ENCODE assay signal across 1 cellular context in genomic region chr10:47406870-47407648, GRCh38.
A peak's percentile ranks its signal among the peaks of the same experiment; 100 is the strongest.
TF ChIP-seq lines count a peak whose summit lies in the region.

No MANE protein-coding gene starts in this region.

TF ChIP-seq in K562, 482 proteins besides CTCF, POLR2A, EP300 and RAD21 (continued from another document and continues in another):
- TF ChIP-seq, protein P1, sequence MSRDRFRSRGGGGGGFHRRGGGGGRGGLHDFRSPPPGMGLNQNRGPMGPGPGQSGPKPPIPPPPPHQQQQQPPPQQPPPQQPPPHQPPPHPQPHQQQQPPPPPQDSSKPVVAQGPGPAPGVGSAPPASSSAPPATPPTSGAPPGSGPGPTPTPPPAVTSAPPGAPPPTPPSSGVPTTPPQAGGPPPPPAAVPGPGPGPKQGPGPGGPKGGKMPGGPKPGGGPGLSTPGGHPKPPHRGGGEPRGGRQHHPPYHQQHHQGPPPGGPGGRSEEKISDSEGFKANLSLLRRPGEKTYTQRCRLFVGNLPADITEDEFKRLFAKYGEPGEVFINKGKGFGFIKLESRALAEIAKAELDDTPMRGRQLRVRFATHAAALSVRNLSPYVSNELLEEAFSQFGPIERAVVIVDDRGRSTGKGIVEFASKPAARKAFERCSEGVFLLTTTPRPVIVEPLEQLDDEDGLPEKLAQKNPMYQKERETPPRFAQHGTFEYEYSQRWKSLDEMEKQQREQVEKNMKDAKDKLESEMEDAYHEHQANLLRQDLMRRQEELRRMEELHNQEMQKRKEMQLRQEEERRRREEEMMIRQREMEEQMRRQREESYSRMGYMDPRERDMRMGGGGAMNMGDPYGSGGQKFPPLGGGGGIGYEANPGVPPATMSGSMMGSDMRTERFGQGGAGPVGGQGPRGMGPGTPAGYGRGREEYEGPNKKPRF (IDR thresholded peaks at IDR 0.05; ENCODE audit: low read depth, low read length) = no peak
- TF ChIP-seq MNT (conservative IDR thresholded peaks at IDR 0.05) = peak in 1 of 2 experiments; percentile 28; a peak in 2 of 4 replicates
- TF ChIP-seq HDAC6 (IDR thresholded peaks at IDR 0.05; ENCODE audit: low read depth, low read length) = no peak
- TF ChIP-seq CXXC5 (CRISPR knock-in tag; IDR thresholded peaks at IDR 0.05) = 0 out of 2 replicates have a peak, but pooled peaks have one; percentile 13
- TF ChIP-seq CTBP1 (IDR thresholded peaks at IDR 0.05; ENCODE audit: borderline replicate concordance) = peak; percentile 87
- TF ChIP-seq LEF1 (IDR thresholded peaks at IDR 0.05) = peak; percentile 46; the same call in 1 of the 2 replicates
- TF ChIP-seq FOSL1 (tag; conservative IDR thresholded peaks at IDR 0.05) = peak; percentile 97
- peak in 1 of 2 experiments; percentile 81; a peak in 2 of 4 replicates for TF ChIP-seq RCOR1 (IDR thresholded peaks at IDR 0.05; ENCODE audit: borderline replicate concordance in 1 of 2, low read depth in 2 of 2, low read length in 2 of 2)
- no peak for TF ChIP-seq SMC3 (conservative IDR thresholded peaks at IDR 0.05; ENCODE audit: insufficient read depth, low read depth, low read length)
- no peak for TF ChIP-seq CBX5 (IDR thresholded peaks at IDR 0.05; ENCODE audit: borderline replicate concordance, low read depth)
- TF ChIP-seq ZC3H11A (IDR thresholded peaks at IDR 0.05; ENCODE audit: low read depth, low read length) = no peak
- no peak for TF ChIP-seq FOXJ3 (CRISPR knock-in tag; IDR thresholded peaks at IDR 0.05)
- no peak for TF ChIP-seq HSF4 (CRISPR knock-in tag; IDR thresholded peaks at IDR 0.05; ENCODE audit: borderline replicate concordance)
- TF ChIP-seq MED1 (CRISPR knock-in tag; IDR thresholded peaks at IDR 0.05; ENCODE audit: borderline replicate concordance) = no peak
- TF ChIP-seq GATA2 (CRISPR knock-in tag; IDR thresholded peaks at IDR 0.05) = peak; percentile 82
- 0 out of 2 replicates have a peak, but pooled peaks have one; percentile 45 for TF ChIP-seq ZNF197 (CRISPR knock-in tag; IDR thresholded peaks at IDR 0.05; ENCODE audit: low read depth)
- TF ChIP-seq SOX6 (IDR thresholded peaks at IDR 0.05) = peak; percentile 54
- TF ChIP-seq DPF2 (IDR thresholded peaks at IDR 0.05) = peak; percentile 90
- TF ChIP-seq ARID1B (IDR thresholded peaks at IDR 0.05) = peak; percentile 77
- TF ChIP-seq FOS (IDR thresholded peaks at IDR 0.05; ENCODE audit: extremely low read depth, insufficient read length) = peak; percentile 57
- TF ChIP-seq DMBX1 (CRISPR knock-in tag; IDR thresholded peaks at IDR 0.05; ENCODE audit: borderline replicate concordance) = no peak
- TF ChIP-seq TFAP4 (CRISPR knock-in tag; IDR thresholded peaks at IDR 0.05; ENCODE audit: borderline replicate concordance) = peak; percentile 83
- TF ChIP-seq MAFK (IDR thresholded peaks at IDR 0.05; ENCODE audit: low read length) = peak; percentile 79
- no peak for TF ChIP-seq ETS2 (tag; IDR thresholded peaks at IDR 0.05; ENCODE audit: borderline replicate concordance, poor library complexity, severe bottlenecking)
- TF ChIP-seq ZNF282 (CRISPR knock-in tag; IDR thresholded peaks at IDR 0.05) = no peak
- TF ChIP-seq MLX (CRISPR knock-in tag; conservative IDR thresholded peaks at IDR 0.05) = no peak
- TF ChIP-seq GTF2A2 (tag; IDR thresholded peaks at IDR 0.05) = no peak
- no peak for TF ChIP-seq KDM1A (IDR thresholded peaks at IDR 0.05)
- TF ChIP-seq NR2C2 (CRISPR knock-in tag; IDR thresholded peaks at IDR 0.05) = no peak
- peak; percentile 42; the same call in 1 of the 2 replicates for TF ChIP-seq NR2C2 (tag; IDR thresholded peaks at IDR 0.05)
- TF ChIP-seq HIVEP1 (CRISPR knock-in tag; IDR thresholded peaks at IDR 0.05) = no peak
- no peak for TF ChIP-seq ZNF75A (CRISPR knock-in tag; IDR thresholded peaks at IDR 0.05)
- TF ChIP-seq MBD2 (IDR thresholded peaks at IDR 0.05; ENCODE audit: borderline replicate concordance, low read depth) = 0 out of 2 replicates have a peak, but pooled peaks have one; percentile 23
- TF ChIP-seq MAFG (tag; conservative IDR thresholded peaks at IDR 0.05) = peak; percentile 93
- TF ChIP-seq ZFP36 (IDR thresholded peaks at IDR 0.05; ENCODE audit: low read depth, low read length, partially characterized antibody) = no peak
- TF ChIP-seq ZNF644 (tag; IDR thresholded peaks at IDR 0.05; ENCODE audit: low read depth) = no peak
- no peak; a peak in 1 of 4 replicates for TF ChIP-seq SIN3A (IDR thresholded peaks at IDR 0.05; ENCODE audit: borderline replicate concordance in 2 of 2, control insufficient read depth in 1 of 2, low read depth in 2 of 2, low read length in 2 of 2)
- 0 out of 2 replicates have a peak, but pooled peaks have one; percentile 17 for TF ChIP-seq NR4A1 (CRISPR knock-in tag; IDR thresholded peaks at IDR 0.05)
- TF ChIP-seq NR4A1 (tag; IDR thresholded peaks at IDR 0.05) = no peak
- 0 out of 2 replicates have a peak, but pooled peaks have one; percentile 12 for TF ChIP-seq EHMT2 (IDR thresholded peaks at IDR 0.05)
- no peak for TF ChIP-seq PHB2 (IDR thresholded peaks at IDR 0.05; ENCODE audit: low read depth)
- no peak for TF ChIP-seq ZBTB26 (CRISPR knock-in tag; IDR thresholded peaks at IDR 0.05)
- TF ChIP-seq POLR3G (IDR thresholded peaks at IDR 0.05; ENCODE audit: extremely low read depth, insufficient read length, insufficient replicate concordance) = no peak
- no peak for TF ChIP-seq ZNF384 (IDR thresholded peaks at IDR 0.05; ENCODE audit: low read depth, low read length)
- TF ChIP-seq ZMIZ1 (IDR thresholded peaks at IDR 0.05; ENCODE audit: low read depth in 2 of 2, low read length in 2 of 2) = peak in 1 of 2 experiments; percentile 22; a peak in 1 of 4 replicates
- no peak for TF ChIP-seq KLF6 (CRISPR knock-in tag; IDR thresholded peaks at IDR 0.05; ENCODE audit: borderline replicate concordance)
- no peak for TF ChIP-seq E2F6 (IDR thresholded peaks at IDR 0.05; ENCODE audit: borderline replicate concordance in 1 of 2, extremely low read depth in 1 of 2, insufficient read depth in 1 of 2, insufficient read length in 1 of 2, low read depth in 1 of 2, low read length in 1 of 2, poor library complexity in 1 of 2, severe bottlenecking in 1 of 2)
- no peak for TF ChIP-seq GTF2B (IDR thresholded peaks at IDR 0.05; ENCODE audit: extremely low read depth, insufficient read length)
- TF ChIP-seq SRSF1 (IDR thresholded peaks at IDR 0.05; ENCODE audit: low read depth, low read length) = no peak
- peak; percentile 34; the same call in 1 of the 2 replicates for TF ChIP-seq L3MBTL2 (IDR thresholded peaks at IDR 0.05)
- TF ChIP-seq ZNF239 (CRISPR knock-in tag; IDR thresholded peaks at IDR 0.05) = no peak
- TF ChIP-seq LCOR (CRISPR knock-in tag; IDR thresholded peaks at IDR 0.05) = 0 out of 2 replicates have a peak, but pooled peaks have one; percentile 61
- TF ChIP-seq ZNF280A (IDR thresholded peaks at IDR 0.05; ENCODE audit: low read depth, partially characterized antibody) = no peak
- TF ChIP-seq, protein P2, sequence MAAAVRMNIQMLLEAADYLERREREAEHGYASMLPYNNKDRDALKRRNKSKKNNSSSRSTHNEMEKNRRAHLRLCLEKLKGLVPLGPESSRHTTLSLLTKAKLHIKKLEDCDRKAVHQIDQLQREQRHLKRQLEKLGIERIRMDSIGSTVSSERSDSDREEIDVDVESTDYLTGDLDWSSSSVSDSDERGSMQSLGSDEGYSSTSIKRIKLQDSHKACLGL (CRISPR knock-in tag; IDR thresholded peaks at IDR 0.05; ENCODE audit: borderline replicate concordance, poor library complexity, severe bottlenecking) = no peak
- TF ChIP-seq NCOA1 (IDR thresholded peaks at IDR 0.05; ENCODE audit: low read depth) = no peak
